Comparison of ENCODE assay signal across 15 cellular contexts in the genomic region with DNA sequence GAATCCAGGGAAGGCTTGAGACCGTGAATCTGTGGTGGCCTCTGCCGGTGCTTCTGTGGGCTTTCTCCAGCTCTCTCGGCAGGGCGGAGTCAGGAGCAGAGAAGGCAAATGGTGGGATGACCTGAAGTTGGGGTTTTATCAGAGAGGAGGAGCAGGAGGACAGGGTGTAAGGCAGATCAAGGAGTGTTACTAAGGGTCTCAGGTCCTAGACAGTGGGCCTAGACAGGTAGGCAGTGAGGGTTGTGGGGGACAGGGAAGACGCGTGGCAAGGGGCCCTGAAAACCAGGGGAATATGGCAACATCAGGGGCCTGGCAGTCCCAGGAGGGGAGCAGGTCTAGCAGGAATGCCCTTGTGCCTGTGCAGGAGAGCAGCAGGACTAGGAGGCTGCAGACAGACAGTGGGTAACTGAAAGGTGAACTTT. TPM values are rescaled to one million over a fixed set of nuclear protein-coding genes. Genes with fewer than 3 reads are reported as not detected.
DNase-seq lines count a peak whose midpoint lies in the region; ATAC-seq, FAIRE-seq and TF ChIP-seq lines count a peak whose summit lies in the region.
"Had no signal": no experiment of that assay in that cellular context is flagged by ENCODE, and none has a peak within 500 bp of the region (broad histone marks: within the 10 kb centered on the region; RNA-seq: fewer than 3 reads in every experiment).

No MANE protein-coding gene starts in this region.

- ATAC-seq in activated CD4-positive, alpha-beta T cell treated with anti-CD3 and anti-CD28 coated beads for 36 hours, result peak; percentile 4
- ATAC-seq in pancreas, result no peak
- ATAC-seq: gastroesophageal sphincter, lower lobe of right lung had no signal

- TF ChIP-seq POLR2A in uterus (IDR thresholded peaks at IDR 0.05), result no peak

- no peaks in the 10 kb centered on the region for H3K9me3 ChIP-seq in H9 (ENCODE audit: control insufficient read depth, low read depth, low read length)
- no peaks in the 10 kb centered on the region for H3K9me3 ChIP-seq in pancreas
- no peaks in the 10 kb centered on the region for H3K9me3 ChIP-seq in uterus
- H3K9me3 ChIP-seq: gastroesophageal sphincter, lower lobe of right lung, thyroid gland had no signal

- peaks cover 71% of the 10 kb centered on the region for H3K4me1 Mint-ChIP-seq in activated CD4-positive, alpha-beta T cell treated with anti-CD3 and anti-CD28 coated beads for 36 hours
- H3K4me1 Mint-ChIP-seq in H9 (peaks cover 15% of the 10 kb centered on the region in 2 experiments), nephron (no peaks in the 10 kb centered on the region)
- H3K4me1 Mint-ChIP-seq in activated naive CD8-positive, alpha-beta T cell treated with anti-CD3 and anti-CD28 coated beads for 36 hours, result peaks cover 41% of the 10 kb centered on the region

- no peak overlapping the region for H4K91ac ChIP-seq in H9 (ENCODE audit: insufficient read length, low read depth, low read length)

- peak overlapping the region; percentile 88 for H3K27ac Mint-ChIP-seq in activated CD4-positive, alpha-beta T cell treated with anti-CD3 and anti-CD28 coated beads for 36 hours
- peak overlapping the region; percentile 64 to 92 (median 91); a peak in 6 of 7 replicates for H3K27ac Mint-ChIP-seq in H9
- H3K27ac Mint-ChIP-seq in activated naive CD8-positive, alpha-beta T cell treated with anti-CD3 and anti-CD28 coated beads for 36 hours, result peak overlapping the region; percentile 90
- peak overlapping the region in 2 of 3 experiments; percentile 11 to 13 for H3K27ac Mint-ChIP-seq in nephron

- no peaks in the 10 kb centered on the region for H3K79me1 ChIP-seq in H9 (ENCODE audit: insufficient read depth, low read depth, low read length, poor library complexity, severe bottlenecking)

- FAIRE-seq in pancreas (lab: Jason Lieb, UNC), result no peak

- H3K36me3 ChIP-seq in pancreas (no peaks in the 10 kb centered on the region), uterus (no peaks in the 10 kb centered on the region)
- H3K36me3 ChIP-seq: thyroid gland had no signal

- no CpG with 5 or more reads among the region's 6 CpGs for WGBS in H9 (ENCODE audit: extremely low coverage, insufficient read length, low lambda C conversion rate)
- WGBS in pancreas, 2 donors, result 94 to 95% methylated on average over 6 of the region's 6 CpGs

- H3K27me3 Mint-ChIP-seq in activated CD4-positive, alpha-beta T cell treated with anti-CD3 and anti-CD28 coated beads for 36 hours, result no peaks in the 10 kb centered on the region
- no peaks in the 10 kb centered on the region; the same call in 1 of the 2 replicates for H3K27me3 Mint-ChIP-seq in H9 (ENCODE audit: low read depth)
- H3K27me3 Mint-ChIP-seq in activated naive CD8-positive, alpha-beta T cell treated with anti-CD3 and anti-CD28 coated beads for 36 hours, result no peaks in the 10 kb centered on the region
- no peaks in the 10 kb centered on the region for H3K27me3 Mint-ChIP-seq in nephron (ENCODE audit: low read depth)

- no peak overlapping the region for H2BK20ac ChIP-seq in H9 (ENCODE audit: low read depth, low read length, poor library complexity, severe bottlenecking)

- no peak overlapping the region for H3K23ac ChIP-seq in H9 (ENCODE audit: insufficient read length, low read depth, low read length)

- no peak overlapping the region for H2BK12ac ChIP-seq in H9 (ENCODE audit: insufficient read length, low read depth, low read length)

- DNase-seq in activated CD4-positive, alpha-beta T cell treated with anti-CD3 and anti-CD28 coated beads for 36 hours, result no peak
- no peak for DNase-seq in activated CD4-positive, alpha-beta T cell treated with anti-CD3 and anti-CD28 coated beads, Interleukin-2, amount 50 U/mL, for 48 hours
- DNase-seq in H9 (no peak), pancreas (no peak), hippocampal formation (lab: John Stamatoyannopoulos, UW) (no peak), uterus (no peak)
- DNase-seq in activated naive CD8-positive, alpha-beta T cell treated with anti-CD3 and anti-CD28 coated beads for 36 hours, result no peak
- DNase-seq: amygdala; C1 segment of cervical spinal cord; lower lobe of right lung; NCI-H446 treated with DMSO at 0.1 percent for 48 hours; stimulated activated CD4-positive, alpha-beta T cell treated with anti-CD3 and anti-CD28 coated beads, Interleukin-2, amount 100 ng/mL, for 48 hours; thyroid gland had no signal

- no peak overlapping the region for H3K27ac ChIP-seq in H9 (ENCODE audit: insufficient read length, low read depth, low read length)
- H3K27ac ChIP-seq in pancreas, result no peak overlapping the region
- H3K27ac ChIP-seq in uterus, result no peak overlapping the region
- H3K27ac ChIP-seq: gastroesophageal sphincter, lower lobe of right lung, thyroid gland had no signal

- H3K23me2 ChIP-seq in H9 (ENCODE audit: insufficient read length, low read depth, low read length, poor library complexity, severe bottlenecking), result no peaks in the 10 kb centered on the region

- no peak overlapping the region for H3K56ac ChIP-seq in H9 (ENCODE audit: insufficient read length, low read depth, low read length)

- peaks cover 39% of the 10 kb centered on the region for H3K36me3 Mint-ChIP-seq in activated CD4-positive, alpha-beta T cell treated with anti-CD3 and anti-CD28 coated beads for 36 hours (ENCODE audit: low read depth)
- H3K36me3 Mint-ChIP-seq in H9 (ENCODE audit: insufficient read depth in 1 of 3, low read depth in 3 of 3) (peaks cover 3 to 6% (median 5%) of the 10 kb centered on the region in 3 experiments), nephron (ENCODE audit: low read depth) (peaks cover 28% of the 10 kb centered on the region)
- peaks cover 39% of the 10 kb centered on the region for H3K36me3 Mint-ChIP-seq in activated naive CD8-positive, alpha-beta T cell treated with anti-CD3 and anti-CD28 coated beads for 36 hours

- no peak overlapping the region for H3K18ac ChIP-seq in H9 (ENCODE audit: insufficient read length, low read depth, low read length)

- H2AFZ ChIP-seq in H9 (ENCODE audit: low read length), result no peak overlapping the region

- intact Hi-C loops in activated CD4-positive, alpha-beta T cell treated with anti-CD3 and anti-CD28 coated beads for 36 hours (cut with DNase I, micrococcal nuclease), result loop anchor here (1.0 to 2.0 kb wide), 4 partner anchors 14 to 56 kb away; partner anchors contain the start of gene GALM (in 1 of the 2)
- intact Hi-C loops in pancreas (cut with DNase I), result no loop called here
- intact Hi-C loops in uterus (cut with DNase I; ENCODE audit: low total_unique reads), result no loop called here

- H3K4me2 ChIP-seq in H9 (ENCODE audit: insufficient read depth, insufficient read length, low read length), result no peak overlapping the region

- H3K4ac ChIP-seq in H9 (ENCODE audit: low read depth, low read length), result no peak overlapping the region

- no peak overlapping the region for H2BK5ac ChIP-seq in H9 (ENCODE audit: insufficient read length, low read length)

- H3K4me3 Mint-ChIP-seq in activated CD4-positive, alpha-beta T cell treated with anti-CD3 and anti-CD28 coated beads for 36 hours, result peak overlapping the region; percentile 48
- H3K4me3 Mint-ChIP-seq in H9, result no peak overlapping the region
- H3K4me3 Mint-ChIP-seq in activated naive CD8-positive, alpha-beta T cell treated with anti-CD3 and anti-CD28 coated beads for 36 hours, result peak overlapping the region; percentile 64
- no peak overlapping the region for H3K4me3 Mint-ChIP-seq in nephron

- no peak overlapping the region for H4K8ac ChIP-seq in H9 (replicated peaks; ENCODE audit: insufficient read length, low read depth, low read length)

- no peak overlapping the region for H3K14ac ChIP-seq in H9 (ENCODE audit: insufficient read depth, low read length)

- H2BK120ac ChIP-seq in H9 (ENCODE audit: low read depth, low read length, poor library complexity, severe bottlenecking), result no peak overlapping the region

- POLR2A ChIA-PET in activated CD4-positive, alpha-beta T cell treated with anti-CD3 and anti-CD28 coated beads for 36 hours (lab: Charles Lee), result interaction anchor here (0.7 kb wide), 1 partner anchor 561 kb away, joined by 6 read pairs; no protein-coding TSS in a partner anchor

- no peaks in the 10 kb centered on the region for H3K79me2 ChIP-seq in H9 (ENCODE audit: insufficient read depth, low read length)

- no peak overlapping the region for H3T11ph ChIP-seq in H9 (ENCODE audit: low read length)

- H3K27me3 ChIP-seq in H9 (ENCODE audit: insufficient read depth, low read length) (no peaks in the 10 kb centered on the region), pancreas (no peaks in the 10 kb centered on the region), uterus (no peaks in the 10 kb centered on the region)
- H3K27me3 ChIP-seq: gastroesophageal sphincter, thyroid gland had no signal

- H3K9me3 Mint-ChIP-seq in activated CD4-positive, alpha-beta T cell treated with anti-CD3 and anti-CD28 coated beads for 36 hours (ENCODE audit: low read depth), result peaks cover 3% of the 10 kb centered on the region
- H3K9me3 Mint-ChIP-seq in H9 (peaks cover 2 to 4% of the 10 kb centered on the region in 2 experiments; a peak in 2 of 5 replicates), nephron (peaks cover 3% of the 10 kb centered on the region)
- H3K9me3 Mint-ChIP-seq in activated naive CD8-positive, alpha-beta T cell treated with anti-CD3 and anti-CD28 coated beads for 36 hours, result peaks cover 2% of the 10 kb centered on the region

- H3K4me3 ChIP-seq in pancreas, result no peak overlapping the region
- no peak overlapping the region for H3K4me3 ChIP-seq in uterus
- H3K4me3 ChIP-seq: gastroesophageal sphincter, lower lobe of right lung, thyroid gland had no signal

- CTCF ChIA-PET in activated CD4-positive, alpha-beta T cell treated with anti-CD3 and anti-CD28 coated beads for 36 hours (lab: Charles Lee), result interaction anchor here (0.6 to 2.5 kb wide), 7 partner anchors 10 to 127 kb away, joined by 3 to 12 read pairs (median 3); no protein-coding TSS in a partner anchor

- no peak overlapping the region for H3K9ac ChIP-seq in H9 (ENCODE audit: extremely low read depth, insufficient read length, low read length)

- no peaks in the 10 kb centered on the region for H4K20me1 ChIP-seq in H9 (ENCODE audit: control insufficient read depth, insufficient read depth, insufficient read length)

- no peak overlapping the region for H2BK15ac ChIP-seq in H9 (ENCODE audit: low read depth, low read length)

- H3K4me1 ChIP-seq in H9 (ENCODE audit: insufficient read depth, low read length), result 0 out of 2 replicates have a peak, but pooled peaks cover 3% of the 10 kb centered on the region
- H3K4me1 ChIP-seq in pancreas, result no peaks in the 10 kb centered on the region
- no peaks in the 10 kb centered on the region for H3K4me1 ChIP-seq in uterus
- H3K4me1 ChIP-seq: gastroesophageal sphincter, lower lobe of right lung, thyroid gland had no signal

- H2AK5ac ChIP-seq in H9 (ENCODE audit: insufficient read length, low read length), result no peak overlapping the region

- no peak overlapping the region for H4K5ac ChIP-seq in H9 (ENCODE audit: insufficient read length, low read depth, low read length)

- TF ChIP-seq CTCF in H9 (conservative IDR thresholded peaks at IDR 0.05) (no peak), nephron (IDR thresholded peaks at IDR 0.05; ENCODE audit: unreplicated experiment in 3 of 3) (no peak), pancreas (IDR thresholded peaks at IDR 0.05) (no peak), uterus (IDR thresholded peaks at IDR 0.05) (no peak)

RNA-seq across cellular contexts. Expression of gene SRSF7, which starts 42.2 kb away (rescaled TPM):
- total RNA-seq in activated CD4-positive, alpha-beta T cell treated with anti-CD3 and anti-CD28 coated beads for 36 hours, result 100 to 1,000 TPM; 194 to 309 TPM
- 576 and 589 TPM in 2 replicates for total RNA-seq in H9 (2021)
- 100 to 1,000 TPM; 381 to 392 TPM for total RNA-seq in activated naive CD8-positive, alpha-beta T cell treated with anti-CD3 and anti-CD28 coated beads for 36 hours
- 10 to 100 TPM; 27.4 to 60.8 (median 39.9) TPM for total RNA-seq in pancreas
- 100 to 1,000 TPM in 1 of 2 donors, 10 to 100 TPM in 1; 75.4 to 119 TPM for polyA plus RNA-seq in pancreas
- total RNA-seq in uterus, result 100 to 1,000 TPM in 3 of 4 donors, 10 to 100 TPM in 1; 94.4 to 163 (median 128) TPM

RNA-seq across cellular contexts. Expression of gene GALM, which starts 43.0 kb away (rescaled TPM):
- 10 to 100 TPM; 56.0 to 57.8 TPM for total RNA-seq in activated CD4-positive, alpha-beta T cell treated with anti-CD3 and anti-CD28 coated beads for 36 hours
- total RNA-seq in H9 (2021) (10.0 and 10.4 TPM in 2 replicates), pancreas (10 to 100 TPM in 1 of 6 donors, 1 to 10 TPM in 5; 6.3 to 10.9 (median 7.4) TPM), uterus (100 to 1,000 TPM in 1 of 4 donors, 10 to 100 TPM in 1, 1 to 10 TPM in 2; 6.2 to 104 (median 14.8) TPM)
- 10 to 100 TPM; 42.0 to 42.2 TPM for total RNA-seq in activated naive CD8-positive, alpha-beta T cell treated with anti-CD3 and anti-CD28 coated beads for 36 hours
- 1 to 10 TPM; 5.4 to 7.6 TPM for polyA plus RNA-seq in pancreas

Comparison
In these comparisons a context has a peak if more than half of its experiments do, and no peak if none do; other contexts are left out.
1. H3K27ac Mint-ChIP-seq: peak in every context shown above with its lines; median percentile 91 in H9; 90 in activated naive CD8-positive, alpha-beta T cell treated with anti-CD3 and anti-CD28 coated beads for 36 hours; 88 in activated CD4-positive, alpha-beta T cell treated with anti-CD3 and anti-CD28 coated beads for 36 hours; 12 in nephron.
2. H3K4me3 Mint-ChIP-seq: peak in activated CD4-positive, alpha-beta T cell treated with anti-CD3 and anti-CD28 coated beads for 36 hours (single experiment) and activated naive CD8-positive, alpha-beta T cell treated with anti-CD3 and anti-CD28 coated beads for 36 hours (single experiment); none in H9 (0 of 2) and nephron (0 of 3).
3. intact Hi-C loops: an anchor here in activated CD4-positive, alpha-beta T cell treated with anti-CD3 and anti-CD28 coated beads for 36 hours (1.0 to 2.0 kb wide); none called in pancreas and uterus.